9 cellular contexts compared by ENCODE assay signal in genomic region chr9:107141967-107142366, GRCh38.
DNase-seq lines count a peak whose midpoint lies in the region; TF ChIP-seq lines count a peak whose summit lies in the region.
"Had no signal": no experiment of that assay in that cellular context is flagged by ENCODE, and none has a peak within 500 bp of the region (broad histone marks: within the 10 kb centered on the region; RNA-seq: fewer than 3 reads in every experiment).

No MANE protein-coding gene starts in this region.

- intact Hi-C loops in colonic mucosa (cut with DNase I), result no loop called here

- H3K9ac ChIP-seq in colonic mucosa (ENCODE audit: low read depth in 2 of 2, low read length in 2 of 2), result no peak overlapping the region

- H3K4me1 Mint-ChIP-seq in T-helper 2 cell treated with Interferon-gamma antibody and Interleukin-4, amounts not matched to agents 5 μg/mL and 100 μg/mL, for 36 hours (ENCODE audit: low read depth), result no peaks in the 10 kb centered on the region

- peak overlapping the region; percentile 54 for H3K27ac ChIP-seq in colonic mucosa

- peak; percentile 7 for DNase-seq in NCI-H748 treated with DMSO at 0.1 percent for 48 hours (lab: John Stamatoyannopoulos, UW)
- DNase-seq in colonic mucosa, result no peak
- DNase-seq in renal cortical epithelial cell (ENCODE audit: low read depth), result peak; percentile 64
- DNase-seq in T-helper 2 cell treated with Interferon-gamma antibody and Interleukin-4, amounts not matched to agents 5 μg/mL and 100 μg/mL, for 36 hours (ENCODE audit: low spot score), result no peak
- no peak for DNase-seq in NCI-H1930 (lab: John Stamatoyannopoulos, UW)
- no peak for DNase-seq in MG63
- DNase-seq: NCI-H187 treated with DMSO at 0.1 percent for 48 hours; stimulated activated CD4-positive, alpha-beta T cell treated with anti-CD3 and anti-CD28 coated beads, Interleukin-2, amount 100 ng/mL, for 48 hours had no signal

- H3K9me3 ChIP-seq in colonic mucosa (no peaks in the 10 kb centered on the region), MG63 (no peaks in the 10 kb centered on the region)

- H3K36me3 ChIP-seq in colonic mucosa (no peaks in the 10 kb centered on the region), MG63 (no peaks in the 10 kb centered on the region)

- no peaks in the 10 kb centered on the region for H3K9me3 Mint-ChIP-seq in T-helper 2 cell treated with Interferon-gamma antibody and Interleukin-4, amounts not matched to agents 5 μg/mL and 100 μg/mL, for 36 hours

- no peaks in the 10 kb centered on the region for H3K4me1 ChIP-seq in colonic mucosa

- no peak overlapping the region for H3K4me3 Mint-ChIP-seq in T-helper 2 cell treated with Interferon-gamma antibody and Interleukin-4, amounts not matched to agents 5 μg/mL and 100 μg/mL, for 36 hours

- H3K36me3 Mint-ChIP-seq in T-helper 2 cell treated with Interferon-gamma antibody and Interleukin-4, amounts not matched to agents 5 μg/mL and 100 μg/mL, for 36 hours (ENCODE audit: low read depth), result no peaks in the 10 kb centered on the region

- no peak overlapping the region for H3K27ac Mint-ChIP-seq in T-helper 2 cell treated with Interferon-gamma antibody and Interleukin-4, amounts not matched to agents 5 μg/mL and 100 μg/mL, for 36 hours

- H3K27me3 Mint-ChIP-seq in T-helper 2 cell treated with Interferon-gamma antibody and Interleukin-4, amounts not matched to agents 5 μg/mL and 100 μg/mL, for 36 hours (ENCODE audit: low read depth), result peaks cover 10% of the 10 kb centered on the region

- H3K27me3 ChIP-seq in colonic mucosa (no peaks in the 10 kb centered on the region), MG63 (no peaks in the 10 kb centered on the region)

- peak; percentile 12; the same call in 1 of the 2 replicates for TF ChIP-seq CTCF in GM12875 (IDR thresholded peaks at IDR 0.05; ENCODE audit: borderline replicate concordance, insufficient read depth, low read depth, low read length)
- TF ChIP-seq CTCF in colonic mucosa (IDR thresholded peaks at IDR 0.05), result no peak

- H3K4me3 ChIP-seq in GM12875 (ENCODE audit: low read depth, low read length), result no peak overlapping the region
- no peak overlapping the region for H3K4me3 ChIP-seq in colonic mucosa
- H3K4me3 ChIP-seq in MG63, result no peak overlapping the region

Comparison
In these comparisons a context has a peak if more than half of its experiments do, and no peak if none do; other contexts are left out.
1. DNase-seq: peak in NCI-H748 treated with DMSO at 0.1 percent for 48 hours (single experiment) and renal cortical epithelial cell (single experiment); none in colonic mucosa (single experiment), T-helper 2 cell treated with Interferon-gamma antibody and Interleukin-4, amounts not matched to agents 5 μg/mL and 100 μg/mL, for 36 hours (single experiment), NCI-H1930 (0 of 2) and MG63 (single experiment).